In the genomic region with DNA sequence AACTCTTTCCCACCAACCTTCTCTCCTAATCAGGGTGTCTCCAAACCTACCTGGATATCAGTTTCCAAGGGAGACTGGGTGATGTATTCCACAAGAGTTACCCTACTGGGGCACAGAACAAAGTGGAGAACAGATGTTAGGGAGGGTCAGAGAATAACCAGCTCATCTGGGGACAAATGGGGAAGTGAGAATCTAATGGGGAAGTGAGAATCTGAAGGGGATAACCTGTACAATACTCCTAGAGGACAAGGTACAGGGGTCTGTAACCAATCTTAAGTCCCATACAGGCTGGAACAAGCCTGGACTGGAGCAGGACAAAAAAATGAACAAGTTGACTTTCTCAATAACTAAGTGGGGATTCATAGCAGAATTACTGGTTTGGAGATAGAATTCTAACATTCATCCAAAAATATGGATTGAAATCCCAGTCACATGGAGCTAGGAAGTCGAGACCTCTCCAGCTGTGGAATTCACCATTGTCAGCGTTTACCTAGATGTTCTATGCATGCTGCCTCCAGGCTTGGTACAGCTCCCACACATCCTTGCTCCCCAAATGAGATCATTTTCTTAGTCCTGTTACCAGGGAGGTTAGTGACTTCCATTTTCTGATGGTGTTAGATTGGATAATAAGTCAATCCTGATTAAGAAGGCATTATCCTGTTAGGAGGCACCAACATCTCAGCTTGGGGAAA, we compare ENCODE assay signal across 11 cellular contexts.
DNase-seq lines count a peak whose midpoint lies in the region; ATAC-seq, FAIRE-seq and TF ChIP-seq lines count a peak whose summit lies in the region.
"Had no signal": no experiment of that assay in that cellular context is flagged by ENCODE, and none has a peak within 500 bp of the region (broad histone marks: within the 10 kb centered on the region; RNA-seq: fewer than 3 reads in every experiment).

No MANE protein-coding gene starts in this region.

- DNase-seq in germinal center (ENCODE audit: low spot score) (peak; percentile 83), testis (no peak), H54 (ENCODE audit: insufficient read length, low spot score) (no peak), DMS79 (lab: John Stamatoyannopoulos, UW) (no peak)
- no peak for DNase-seq in activated CD4-positive, alpha-beta T cell treated with anti-CD3 and anti-CD28 coated beads for 36 hours
- DNase-seq: NK-92 treated with Interleukin-12 subunit alpha and Interleukin-12 subunit beta, amount 100 ng/mL, for 24 hours; posterior cingulate gyrus had no signal

- peak; percentile 94 for ATAC-seq in GM18907 (IDR thresholded peaks at IDR 0.05; ENCODE audit: unreplicated experiment)
- peak; percentile 96 for ATAC-seq in GM21825 (IDR thresholded peaks at IDR 0.05; ENCODE audit: unreplicated experiment)
- peak; percentile 94 for ATAC-seq in HG03439 (IDR thresholded peaks at IDR 0.05; ENCODE audit: unreplicated experiment)
- no peak for ATAC-seq in activated CD4-positive, alpha-beta T cell treated with anti-CD3 and anti-CD28 coated beads for 36 hours

- no peak for TF ChIP-seq POLR2A in testis (IDR thresholded peaks at IDR 0.05)
- no peak for TF ChIP-seq POLR2A in H54 (IDR thresholded peaks at IDR 0.05; ENCODE audit: low read depth, low read length)

- no peaks in the 10 kb centered on the region for H3K4me1 Mint-ChIP-seq in activated CD4-positive, alpha-beta T cell treated with anti-CD3 and anti-CD28 coated beads for 36 hours

- CTCF ChIA-PET in activated CD4-positive, alpha-beta T cell treated with anti-CD3 and anti-CD28 coated beads for 36 hours (lab: Charles Lee), result no interaction called here

- peaks cover 13% of the 10 kb centered on the region for H3K27me3 Mint-ChIP-seq in activated CD4-positive, alpha-beta T cell treated with anti-CD3 and anti-CD28 coated beads for 36 hours

- no peaks in the 10 kb centered on the region for H3K9me3 Mint-ChIP-seq in activated CD4-positive, alpha-beta T cell treated with anti-CD3 and anti-CD28 coated beads for 36 hours (ENCODE audit: low read depth)

- H3K27ac Mint-ChIP-seq in activated CD4-positive, alpha-beta T cell treated with anti-CD3 and anti-CD28 coated beads for 36 hours, result no peak overlapping the region

- no peaks in the 10 kb centered on the region for H3K4me1 ChIP-seq in testis

- POLR2A ChIA-PET in activated CD4-positive, alpha-beta T cell treated with anti-CD3 and anti-CD28 coated beads for 36 hours (lab: Charles Lee), result no interaction called here

- H3K4me3 Mint-ChIP-seq in activated CD4-positive, alpha-beta T cell treated with anti-CD3 and anti-CD28 coated beads for 36 hours, result no peak overlapping the region

- intact Hi-C loops in activated CD4-positive, alpha-beta T cell treated with anti-CD3 and anti-CD28 coated beads for 36 hours (cut with DNase I, micrococcal nuclease), result no loop called here
- intact Hi-C loops in testis (cut with DNase I; ENCODE audit: low total_unique reads), result no loop called here

- TF ChIP-seq CTCF in testis (IDR thresholded peaks at IDR 0.05), result no peak

- no peaks in the 10 kb centered on the region for H3K36me3 Mint-ChIP-seq in activated CD4-positive, alpha-beta T cell treated with anti-CD3 and anti-CD28 coated beads for 36 hours (ENCODE audit: low read depth)

- H3K36me3 ChIP-seq in testis (ENCODE audit: low read depth, missing control alignments), result no peaks in the 10 kb centered on the region

- no peak overlapping the region for H3K27ac ChIP-seq in testis

- WGBS in testis, 2 donors, result 44 to 60% methylated on average over 2 of the region's 2 CpGs

- H3K9me3 ChIP-seq in testis, result no peaks in the 10 kb centered on the region

- no peak overlapping the region for H3K4me3 ChIP-seq in testis

- H3K27me3 ChIP-seq in testis, result no peaks in the 10 kb centered on the region

- FAIRE-seq in H54 (lab: Jason Lieb, UNC), result no peak
- FAIRE-seq: keratinocyte had no signal
